ENCODE assay signal across 8 cellular contexts in the genomic region with DNA sequence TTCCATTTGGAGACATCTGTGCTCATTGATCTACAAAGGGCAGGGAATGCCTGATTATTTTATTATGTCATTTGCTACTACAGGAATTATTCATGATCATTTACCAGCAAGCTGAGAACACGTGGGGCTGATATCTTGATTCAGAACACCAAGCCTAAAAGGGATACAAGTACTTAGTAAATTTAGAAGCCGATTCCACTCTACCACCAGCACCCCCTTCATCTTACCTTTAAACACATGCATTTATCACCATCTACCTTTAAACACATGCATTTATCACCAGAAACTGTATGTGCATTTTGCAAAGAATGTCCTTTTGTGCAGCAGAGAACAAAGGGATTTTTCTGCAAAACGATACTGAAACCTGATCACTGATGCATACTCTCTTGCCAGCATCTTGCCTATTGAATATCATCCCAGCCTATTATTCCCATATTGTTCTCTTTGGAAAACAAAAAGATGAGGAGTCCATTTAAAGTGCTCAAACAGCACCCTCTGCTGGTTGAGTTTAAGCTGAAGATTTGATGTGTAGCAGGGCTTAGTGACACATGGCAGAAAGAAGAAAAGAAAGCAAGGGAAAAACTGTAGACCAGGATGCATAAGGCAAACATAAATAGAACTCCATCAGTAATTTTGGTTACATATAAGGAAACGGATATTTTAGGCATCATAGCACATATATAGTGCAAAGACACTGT.
A peak's percentile ranks its signal among the peaks of the same experiment; 100 is the strongest.
DNase-seq lines count a peak whose midpoint lies in the region; ATAC-seq and TF ChIP-seq lines count a peak whose summit lies in the region.

No MANE protein-coding gene starts in this region.

- 0 out of 2 replicates have a peak overlapping the region, but pooled peaks have one; percentile 8 for H3K4me2 ChIP-seq in DND-41 (ENCODE audit: insufficient read depth, low read length)

- intact Hi-C loops in activated B cell treated with CpG ODN at 0.5 μM for 24 hours (cut with micrococcal nuclease) = loop anchor here (1.0 kb wide), 18 partner anchors 24 to 1209 kb away; no protein-coding TSS in a partner anchor

- H3K9me3 ChIP-seq in DND-41 (ENCODE audit: insufficient read depth, low read length, severe bottlenecking) = no peaks in the 10 kb centered on the region

- peak; percentile 88 for TF ChIP-seq CTCF in DND-41 (IDR thresholded peaks at IDR 0.05; ENCODE audit: borderline replicate concordance, extremely low read depth, low read length, poor library complexity, severe bottlenecking)
- peak; percentile 99 for TF ChIP-seq CTCF in activated B cell treated with CpG ODN at 0.5 μM for 24 hours (IDR thresholded peaks at IDR 0.05)

- no peak overlapping the region for H3K4me3 ChIP-seq in DND-41 (ENCODE audit: low read depth in 1 of 2, low read length in 2 of 2)

- H3K9me3 Mint-ChIP-seq in activated B cell treated with CpG ODN at 0.5 μM for 24 hours (peaks cover 5% of the 10 kb centered on the region), naive B cell (peaks cover 0 to 20% (median 12%) of the 10 kb centered on the region in 7 donors)

- ATAC-seq in DND-41 (ENCODE audit: insufficient read depth, low read depth) (peak; percentile 83), GM19455 (IDR thresholded peaks at IDR 0.05; ENCODE audit: unreplicated experiment) (peak; percentile 93), HG03442 (IDR thresholded peaks at IDR 0.05; ENCODE audit: unreplicated experiment) (peak; percentile 90), activated B cell treated with CpG ODN at 0.5 μM for 24 hours (ENCODE audit: low read depth) (peak; percentile 95), esophagus mucosa (peak; percentile 60), naive B cell (ENCODE audit: low read depth in 2 of 2) (peak; percentile 94 to 97)

- peaks cover 30% of the 10 kb centered on the region for H3K4me1 ChIP-seq in DND-41 (ENCODE audit: insufficient read depth, low read length)

- H3K4me3 Mint-ChIP-seq in activated B cell treated with CpG ODN at 0.5 μM for 24 hours = no peak overlapping the region
- no peak overlapping the region for H3K4me3 Mint-ChIP-seq in naive B cell

- H3K9ac ChIP-seq in DND-41 (ENCODE audit: low read depth, low read length) = no peak overlapping the region

- no peak overlapping the region for H2AFZ ChIP-seq in DND-41 (ENCODE audit: low read depth, low read length)

- H3K27ac Mint-ChIP-seq in activated B cell treated with CpG ODN at 0.5 μM for 24 hours (no peak overlapping the region), naive B cell (no peak overlapping the region)

- POLR2A ChIA-PET in activated B cell treated with CpG ODN at 0.5 μM for 24 hours (lab: Charles Lee) = interaction anchor here (0.6 to 5.7 kb wide), 31 partner anchors 13 to 1189 kb away, joined by 3 to 126 read pairs (median 7); partner anchors contain the start of gene BTG1

- DNase-seq in DND-41 = peak; percentile 64
- peak; percentile 78 for DNase-seq in NCI-H345 treated with DMSO at 0.1 percent for 48 hours (lab: John Stamatoyannopoulos, UW; ENCODE audit: unreplicated experiment)
- DNase-seq in activated B cell treated with CpG ODN at 0.5 μM for 24 hours = no peak
- DNase-seq in naive B cell = peak; percentile 76
- no peak for DNase-seq in UCSD-AML1 (lab: John Stamatoyannopoulos, UW; ENCODE audit: unreplicated experiment)

- H3K27me3 Mint-ChIP-seq in activated B cell treated with CpG ODN at 0.5 μM for 24 hours (no peaks in the 10 kb centered on the region), naive B cell (no peaks in the 10 kb centered on the region)

- H3K36me3 Mint-ChIP-seq in activated B cell treated with CpG ODN at 0.5 μM for 24 hours (ENCODE audit: low read depth) (peaks cover 9% of the 10 kb centered on the region), naive B cell (no peaks in the 10 kb centered on the region)

- no peaks in the 10 kb centered on the region for H4K20me1 ChIP-seq in DND-41 (ENCODE audit: insufficient read depth, low read length)

- CTCF ChIA-PET in activated B cell treated with CpG ODN at 0.5 μM for 24 hours (lab: Charles Lee) = interaction anchor here (0.6 to 4.5 kb wide), 44 partner anchors 23 to 1209 kb away, joined by 3 to 58 read pairs (median 5); partner anchors contain the start of gene BTG1

- H3K79me2 ChIP-seq in DND-41 (ENCODE audit: insufficient read depth, low read length) = no peaks in the 10 kb centered on the region

- H3K27me3 ChIP-seq in DND-41 (ENCODE audit: insufficient read depth, low read length, poor library complexity) = no peaks in the 10 kb centered on the region

- no peaks in the 10 kb centered on the region for H3K36me3 ChIP-seq in DND-41 (ENCODE audit: insufficient read depth, low read length)

- H3K4me1 Mint-ChIP-seq in activated B cell treated with CpG ODN at 0.5 μM for 24 hours = peaks cover 28% of the 10 kb centered on the region
- H3K4me1 Mint-ChIP-seq in naive B cell = peaks cover 17 to 30% (median 18%) of the 10 kb centered on the region in 3 donors

- peak overlapping the region; percentile 16 for H3K27ac ChIP-seq in DND-41 (ENCODE audit: low read length)

Comparison
In these comparisons a context has a peak if more than half of its experiments do, and no peak if none do; other contexts are left out.
1. DNase-seq: peak in DND-41 (single experiment), NCI-H345 treated with DMSO at 0.1 percent for 48 hours (single experiment) and naive B cell (single experiment); none in activated B cell treated with CpG ODN at 0.5 μM for 24 hours (single experiment) and UCSD-AML1 (single experiment).
2. Peak in every context shown above with its lines, with median percentiles within 50 percentile points of each other: ATAC-seq.